ENCODE assay signal across 9 cellular contexts in the genomic region with DNA sequence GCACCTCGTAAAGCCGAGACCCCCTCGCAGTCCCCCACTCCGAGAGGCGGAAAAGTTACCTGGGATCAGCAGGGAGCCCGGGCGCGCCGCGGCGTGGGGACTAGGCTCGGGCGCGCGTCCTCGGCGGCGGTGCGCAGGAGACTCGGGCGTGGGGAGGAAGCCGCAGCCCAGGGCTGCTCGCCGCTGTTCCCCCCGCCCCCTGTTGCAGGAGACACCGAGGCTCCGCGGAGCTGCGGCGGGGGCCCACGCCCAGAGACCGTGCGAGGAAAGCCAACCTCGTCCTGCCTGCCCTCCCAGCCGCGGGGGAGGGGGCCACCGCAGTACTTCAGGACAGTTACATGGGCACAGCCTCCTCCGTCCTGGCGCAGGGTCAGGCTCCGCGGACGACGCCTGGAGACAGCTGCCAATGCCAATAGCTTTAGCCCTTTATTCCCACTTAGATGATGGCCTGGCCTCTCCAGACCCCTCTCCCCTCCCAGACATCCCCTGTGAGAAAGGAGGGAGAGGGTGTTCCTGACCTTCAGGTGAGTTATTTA. TPM values are rescaled to one million over a fixed set of nuclear protein-coding genes. Genes with fewer than 3 reads are reported as not detected.
A peak's percentile ranks its signal among the peaks of the same experiment; 100 is the strongest.
DNase-seq lines count a peak whose midpoint lies in the region; ATAC-seq and TF ChIP-seq lines count a peak whose summit lies in the region.
"Had no signal": no experiment of that assay in that cellular context is flagged by ENCODE, and none has a peak within 500 bp of the region (broad histone marks: within the 10 kb centered on the region; RNA-seq: fewer than 3 reads in every experiment).

Gene EPB41L3, minus strand, starts transcription at position 144 of the 536 bp plus-strand sequence. CDS start 54,814 bp downstream, outside the sequence.

- H3K18ac ChIP-seq in mesenchymal stem cell (ENCODE audit: low read depth in 1 of 2, low read length in 2 of 2), result no peak within 1 kb of the TSS

- no peak within 1 kb of the TSS for H2BK120ac ChIP-seq in mesenchymal stem cell (ENCODE audit: low read depth, low read length)

- TF ChIP-seq POLR2A in upper lobe of left lung (IDR thresholded peaks at IDR 0.05), result peak in 2 of 4 donors; percentile 33 to 80

- no peak within 1 kb of the TSS for H2BK5ac ChIP-seq in mesenchymal stem cell (ENCODE audit: low read depth, low read length, poor library complexity, severe bottlenecking)

- H3K27me3 Mint-ChIP-seq in endothelial cell (ENCODE audit: unreplicated experiment), result no peaks in the 10 kb centered on the region

- no peak within 1 kb of the TSS for H2BK15ac ChIP-seq in mesenchymal stem cell (ENCODE audit: low read depth, poor library complexity, severe bottlenecking)

- H2BK12ac ChIP-seq in mesenchymal stem cell (ENCODE audit: low read length in 2 of 2), result no peak within 1 kb of the TSS

- peak; percentile 86 for DNase-seq in D341Med (ENCODE audit: low spot score)
- DNase-seq in NCI-H69 (lab: John Stamatoyannopoulos, UW), result peak; percentile 91
- peak; percentile 43 for DNase-seq in endothelial cell (ENCODE audit: low spot score)
- DNase-seq in mesenchymal stem cell, result no peak
- DNase-seq in upper lobe of left lung, result peak; percentile 30 to 91
- no peak for DNase-seq in OCI-M2 (lab: John Stamatoyannopoulos, UW; ENCODE audit: unreplicated experiment)

- H3K9me3 Mint-ChIP-seq in endothelial cell (ENCODE audit: unreplicated experiment), result no peaks in the 10 kb centered on the region

- peak within 1 kb of the TSS; percentile 93 for H3K9ac ChIP-seq in mesenchymal stem cell (ENCODE audit: low read length)

- H3K27ac Mint-ChIP-seq in endothelial cell (ENCODE audit: unreplicated experiment), result no peak within 1 kb of the TSS

- peak; percentile 49 to 90 for ATAC-seq in upper lobe of left lung (ENCODE audit: low FRiP score in 2 of 2)
- no peak for ATAC-seq in HG02798 (IDR thresholded peaks at IDR 0.05; ENCODE audit: poor library complexity, unreplicated experiment)
- ATAC-seq in GM21447 (IDR thresholded peaks at IDR 0.05; ENCODE audit: unreplicated experiment), result no peak
- ATAC-seq: HCT116 had no signal

- WGBS in mesenchymal stem cell, result under 1% methylated on average over 31 of the region's 43 CpGs
- WGBS in upper lobe of left lung, 2 donors, result 0 to 2% methylated on average over 6 to 27 of the region's 43 CpGs

- H3K79me1 ChIP-seq in mesenchymal stem cell (replicated peaks; ENCODE audit: low read length, poor library complexity, severe bottlenecking), result no peaks in the 10 kb centered on the region

- H3K27ac ChIP-seq in mesenchymal stem cell (ENCODE audit: low read length, poor library complexity, severe bottlenecking) (no peak within 1 kb of the TSS), upper lobe of left lung (peak within 1 kb of the TSS; percentile 12 to 79 (median 63))

- no peak within 1 kb of the TSS for H3K4ac ChIP-seq in mesenchymal stem cell (ENCODE audit: low read depth in 1 of 2, low read length in 2 of 2)

- TF ChIP-seq CTCF in endothelial cell (IDR thresholded peaks at IDR 0.05; ENCODE audit: unreplicated experiment) (no peak), upper lobe of left lung (IDR thresholded peaks at IDR 0.05) (no peak)

- H3K14ac ChIP-seq in mesenchymal stem cell (ENCODE audit: low read length in 2 of 2), result peak within 1 kb of the TSS in 1 of 2 experiments; percentile 1

- TF ChIP-seq EP300 in upper lobe of left lung (IDR thresholded peaks at IDR 0.05), result no peak

- no peaks in the 10 kb centered on the region for H3K36me3 ChIP-seq in mesenchymal stem cell (ENCODE audit: control insufficient read depth in 1 of 2, insufficient read depth in 2 of 2, low read depth in 1 of 2, low read length in 2 of 2)
- no peaks in the 10 kb centered on the region for H3K36me3 ChIP-seq in upper lobe of left lung

- peaks cover 5% of the 10 kb centered on the region for H3K4me1 Mint-ChIP-seq in endothelial cell (ENCODE audit: unreplicated experiment)

- peak within 1 kb of the TSS; percentile 99 for H3K4me2 ChIP-seq in mesenchymal stem cell (ENCODE audit: low read length, poor library complexity, severe bottlenecking)

- no peak within 1 kb of the TSS for H3K23ac ChIP-seq in mesenchymal stem cell (ENCODE audit: low read length in 2 of 2)

- H2AFZ ChIP-seq in mesenchymal stem cell (ENCODE audit: low read depth, low read length), result peak within 1 kb of the TSS; percentile 63

- no peak within 1 kb of the TSS for H4K91ac ChIP-seq in mesenchymal stem cell (ENCODE audit: low read length)

- H3K4me1 ChIP-seq in mesenchymal stem cell (ENCODE audit: control insufficient read depth, insufficient read depth, low read depth, low read length) (peaks cover 12% of the 10 kb centered on the region), upper lobe of left lung (peaks cover 0 to 35% (median 1%) of the 10 kb centered on the region in 4 donors)

- peak within 1 kb of the TSS; percentile 89 for H3K4me3 Mint-ChIP-seq in endothelial cell (ENCODE audit: unreplicated experiment)

- H3K36me3 Mint-ChIP-seq in endothelial cell (ENCODE audit: low read depth, unreplicated experiment), result no peaks in the 10 kb centered on the region

- H3K4me3 ChIP-seq in mesenchymal stem cell (ENCODE audit: insufficient read depth in 1 of 2, low read depth in 1 of 2, low read length in 2 of 2) (peak within 1 kb of the TSS; percentile 70 to 90), upper lobe of left lung (peak within 1 kb of the TSS; percentile 2 to 70 (median 66))

- H3K9me3 ChIP-seq in mesenchymal stem cell (ENCODE audit: control insufficient read depth, low read length), result no peaks in the 10 kb centered on the region
- H3K9me3 ChIP-seq in upper lobe of left lung, result no peaks in the 10 kb centered on the region

- peaks cover 0 to 18% of the 10 kb centered on the region in 2 experiments for H3K27me3 ChIP-seq in mesenchymal stem cell (ENCODE audit: control insufficient read depth in 1 of 2, insufficient read depth in 1 of 2, low read length in 2 of 2)
- H3K27me3 ChIP-seq in upper lobe of left lung, result peaks cover 0 to 8% (median 1%) of the 10 kb centered on the region in 4 donors

- H2AK5ac ChIP-seq in mesenchymal stem cell (ENCODE audit: low read length, severe bottlenecking), result no peak within 1 kb of the TSS

- no peak within 1 kb of the TSS for H4K8ac ChIP-seq in mesenchymal stem cell (ENCODE audit: low read length)

RNA-seq across cellular contexts. Expression of gene EPB41L3, which starts in this region (rescaled TPM):
- 16.8 TPM for total RNA-seq in endothelial cell (ENCODE audit: unreplicated experiment)
- 0.23 TPM for polyA plus RNA-seq in mesenchymal stem cell (2013, experiment 1 of 2)
- polyA plus RNA-seq in mesenchymal stem cell (2013, experiment 2 of 2), result 0.33 TPM
- total RNA-seq in upper lobe of left lung, result 100 to 1,000 TPM in 2 of 6 donors, 10 to 100 TPM in 4; 56.4 to 268 (median 85.7) TPM

Comparison
In these comparisons a context has a peak if more than half of its experiments do, and no peak if none do; other contexts are left out.
1. DNase-seq: peak in D341Med (single experiment), NCI-H69 (single experiment), endothelial cell (single experiment) and upper lobe of left lung (2 of 2); none in mesenchymal stem cell (single experiment) and OCI-M2 (single experiment).
2. ATAC-seq: peak in upper lobe of left lung (2 of 2); none in HG02798 (single experiment) and GM21447 (single experiment).